In genomic region chr2:149409506-149409905, GRCh38 we compare ENCODE assay signal across 25 cellular contexts.
"Had no signal": no experiment of that assay in that cellular context is flagged by ENCODE, and none has a peak within 500 bp of the region (broad histone marks: within the 10 kb centered on the region; RNA-seq: fewer than 3 reads in every experiment).

No MANE protein-coding gene starts in this region.

- H3K27me3 ChIP-seq: body of pancreas, neural progenitor cell, upper lobe of right lung had no signal

- H3K36me3 Mint-ChIP-seq: immature natural killer cell; naive thymus-derived CD8-positive, alpha-beta T cell had no signal

- H3K4me2 ChIP-seq: neural progenitor cell had no signal

- H3K4me3 Mint-ChIP-seq: activated CD8-positive, alpha-beta T cell treated with anti-CD3 and anti-CD28 coated beads, Interleukin-2, amount 10 ng/mL, durations not matched to agents 7 days and 5 days; activated naive CD8-positive, alpha-beta T cell treated with anti-CD3 and anti-CD28 coated beads, Interleukin-2, amount 50 U/mL, for 24 hours; activated T-helper 1 cell treated with anti-CD3 and anti-CD28 coated beads, Interleukin-12 subunit alpha, Interleukin-12 subunit beta, Interleukin-2, Interleukin-4 antibody, amounts not matched to agents 30 ng/mL and 10 ng/mL and 1 ng/mL, durations not matched to agents 14 hours and 24 hours and 36 hours; dendritic cell treated with granulocyte-macrophage colony-stimulating factor and Interleukin-4, amounts not matched to agents 40 ng/mL and 50 ng/mL, for 4 days; immature natural killer cell; naive thymus-derived CD8-positive, alpha-beta T cell; neural progenitor cell; T-helper 2 cell treated with Interferon-gamma antibody and Interleukin-4, amounts not matched to agents 5 μg/mL and 100 μg/mL, for 36 hours had no signal

- H3K27ac Mint-ChIP-seq: activated CD8-positive, alpha-beta T cell treated with anti-CD3 and anti-CD28 coated beads, Interleukin-2, amount 10 ng/mL, durations not matched to agents 7 days and 5 days; activated naive CD8-positive, alpha-beta T cell treated with anti-CD3 and anti-CD28 coated beads, Interleukin-2, amount 50 U/mL, for 24 hours; activated T-helper 1 cell treated with anti-CD3 and anti-CD28 coated beads, Interleukin-12 subunit alpha, Interleukin-12 subunit beta, Interleukin-2, Interleukin-4 antibody, amounts not matched to agents 30 ng/mL and 10 ng/mL and 1 ng/mL, durations not matched to agents 14 hours and 24 hours and 36 hours; dendritic cell treated with granulocyte-macrophage colony-stimulating factor and Interleukin-4, amounts not matched to agents 40 ng/mL and 50 ng/mL, for 4 days; immature natural killer cell; naive thymus-derived CD8-positive, alpha-beta T cell; neural progenitor cell; T-helper 2 cell treated with Interferon-gamma antibody and Interleukin-4, amounts not matched to agents 5 μg/mL and 100 μg/mL, for 36 hours had no signal

- DNase-seq: activated CD4-positive, alpha-beta T cell treated with anti-CD3 and anti-CD28 coated beads, Interleukin-2, amount 50 U/mL, for 1 hour; activated CD4-positive, CD25-positive, alpha-beta regulatory T cell treated with anti-CD3 and anti-CD28 coated beads, Interleukin-2, amount 50 U/mL, for 72 hours; activated CD8-positive, alpha-beta T cell treated with anti-CD3 and anti-CD28 coated beads, Interleukin-2, amount 10 ng/mL, durations not matched to agents 7 days and 5 days; activated gamma-delta T cell; activated naive CD4-positive, alpha-beta T cell treated with anti-CD3 and anti-CD28 coated beads, Interleukin-2, amount 50 U/mL, for 16 hours; activated naive CD8-positive, alpha-beta T cell treated with anti-CD3 and anti-CD28 coated beads, Interleukin-2, amount 50 U/mL, for 24 hours; body of pancreas; effector CD4-positive, alpha-beta T cell; erythroblast; foreskin melanocyte; immature natural killer cell; lower lobe of right lung; naive thymus-derived CD8-positive, alpha-beta T cell; retina; stimulated activated CD4-positive, alpha-beta T cell treated with anti-CD3 and anti-CD28 coated beads, Interleukin-4, amount 100 ng/mL, for 24 hours; stimulated activated naive CD8-positive, alpha-beta T cell treated with anti-CD3 and anti-CD28 coated beads, Interleukin-15, Interleukin-2, amounts not matched to agents 100 U/mL and 50 U/mL, for 24 hours; upper lobe of right lung; WERI-Rb-1 had no signal

- H3K4me3 ChIP-seq: body of pancreas, lower lobe of right lung, neural progenitor cell, upper lobe of right lung had no signal

- H3K9me3 ChIP-seq: body of pancreas, lower lobe of right lung, upper lobe of right lung had no signal

- H3K9me3 Mint-ChIP-seq: activated naive CD8-positive, alpha-beta T cell treated with anti-CD3 and anti-CD28 coated beads, Interleukin-2, amount 50 U/mL, for 24 hours; T-helper 2 cell treated with Interferon-gamma antibody and Interleukin-4, amounts not matched to agents 5 μg/mL and 100 μg/mL, for 36 hours had no signal

- H3K36me3 ChIP-seq: lower lobe of right lung, neural progenitor cell, upper lobe of right lung, WERI-Rb-1 had no signal

- H3K4me1 Mint-ChIP-seq: activated naive CD8-positive, alpha-beta T cell treated with anti-CD3 and anti-CD28 coated beads, Interleukin-2, amount 50 U/mL, for 24 hours; immature natural killer cell; naive thymus-derived CD8-positive, alpha-beta T cell had no signal

- FAIRE-seq: endometrium, TTC549 had no signal

- H3K27ac ChIP-seq: body of pancreas, lower lobe of right lung, neural progenitor cell, upper lobe of right lung, WERI-Rb-1 had no signal

- H3K27me3 Mint-ChIP-seq: dendritic cell treated with granulocyte-macrophage colony-stimulating factor and Interleukin-4, amounts not matched to agents 40 ng/mL and 50 ng/mL, for 4 days had no signal

- H3K9ac ChIP-seq: neural progenitor cell had no signal

- ATAC-seq: activated CD8-positive, alpha-beta T cell treated with anti-CD3 and anti-CD28 coated beads, Interleukin-2, amount 10 ng/mL, durations not matched to agents 7 days and 5 days; activated naive CD8-positive, alpha-beta T cell treated with anti-CD3 and anti-CD28 coated beads, Interleukin-2, amount 50 U/mL, for 24 hours; body of pancreas; left lobe of liver; lower lobe of right lung; naive thymus-derived CD8-positive, alpha-beta T cell; stimulated activated naive CD8-positive, alpha-beta T cell treated with anti-CD3 and anti-CD28 coated beads, Interleukin-15, Interleukin-2, amounts not matched to agents 100 U/mL and 50 U/mL, for 24 hours; upper lobe of right lung had no signal

- H2AFZ ChIP-seq: neural progenitor cell had no signal

- H3K4me1 ChIP-seq: body of pancreas, lower lobe of right lung, neural progenitor cell, upper lobe of right lung had no signal
